Comparison of ENCODE assay signal across 11 cellular contexts in the genomic region with DNA sequence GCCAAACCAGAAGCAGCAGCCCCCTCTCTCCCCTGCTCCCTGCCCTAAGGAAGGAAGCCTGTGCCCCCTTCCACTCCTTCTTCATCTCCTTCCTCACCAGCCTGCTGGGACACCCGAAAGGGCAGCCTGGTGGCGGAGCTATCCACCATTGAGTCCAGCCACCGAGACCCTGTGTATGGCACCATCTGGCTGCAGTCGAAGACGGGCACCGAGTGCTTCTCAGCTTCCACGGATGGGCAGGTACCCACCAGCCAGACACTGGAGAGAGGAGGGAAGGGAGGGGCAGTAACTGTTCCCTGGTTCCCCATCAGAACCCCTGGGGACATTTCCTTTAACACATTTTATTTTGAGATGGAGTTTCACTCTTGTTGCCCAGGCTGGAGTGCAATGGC. TPM values are rescaled to one million over a fixed set of nuclear protein-coding genes. Genes with fewer than 3 reads are reported as not detected.
"Had no signal": no experiment of that assay in that cellular context is flagged by ENCODE, and none has a peak within 500 bp of the region (broad histone marks: within the 10 kb centered on the region; RNA-seq: fewer than 3 reads in every experiment).

No MANE protein-coding gene starts in this region.

- H3K9ac ChIP-seq: GM23248 had no signal

- H3K27ac ChIP-seq: GM23248 had no signal

- H3K4me1 ChIP-seq: HAP-1 had no signal

- H3K4me3 Mint-ChIP-seq: HFFc6 had no signal

- H3K27ac Mint-ChIP-seq: HFFc6 had no signal

- H3K4me3 ChIP-seq: GM23248, HAP-1, K562 had no signal

- DNase-seq: GM23248, GOT3, H7, HFFc6, IMR-90, KG1 had no signal

- H3K9me3 ChIP-seq: HAP-1 had no signal

- ATAC-seq: HCT116, K562 had no signal

- H3K36me3 ChIP-seq: HAP-1 had no signal

- H2AFZ ChIP-seq: GM23248 had no signal

RNA-seq across cellular contexts. Expression of a gene that starts 25.6 kb away (rescaled TPM):
- total RNA-seq: GM23248, H4, H7, HFFc6, HT-29, IMR-90, K562 had no signal
- polyA plus RNA-seq: GM23248, IMR-90, K562 had no signal

RNA-seq across cellular contexts. Expression of a gene that starts 26.4 kb away (rescaled TPM):
- total RNA-seq: GM23248, H4, HFFc6, IMR-90, K562 had no signal
- polyA plus RNA-seq: GM23248, IMR-90 had no signal
